Comparison of ENCODE assay signal across 8 cellular contexts in the genomic region with DNA sequence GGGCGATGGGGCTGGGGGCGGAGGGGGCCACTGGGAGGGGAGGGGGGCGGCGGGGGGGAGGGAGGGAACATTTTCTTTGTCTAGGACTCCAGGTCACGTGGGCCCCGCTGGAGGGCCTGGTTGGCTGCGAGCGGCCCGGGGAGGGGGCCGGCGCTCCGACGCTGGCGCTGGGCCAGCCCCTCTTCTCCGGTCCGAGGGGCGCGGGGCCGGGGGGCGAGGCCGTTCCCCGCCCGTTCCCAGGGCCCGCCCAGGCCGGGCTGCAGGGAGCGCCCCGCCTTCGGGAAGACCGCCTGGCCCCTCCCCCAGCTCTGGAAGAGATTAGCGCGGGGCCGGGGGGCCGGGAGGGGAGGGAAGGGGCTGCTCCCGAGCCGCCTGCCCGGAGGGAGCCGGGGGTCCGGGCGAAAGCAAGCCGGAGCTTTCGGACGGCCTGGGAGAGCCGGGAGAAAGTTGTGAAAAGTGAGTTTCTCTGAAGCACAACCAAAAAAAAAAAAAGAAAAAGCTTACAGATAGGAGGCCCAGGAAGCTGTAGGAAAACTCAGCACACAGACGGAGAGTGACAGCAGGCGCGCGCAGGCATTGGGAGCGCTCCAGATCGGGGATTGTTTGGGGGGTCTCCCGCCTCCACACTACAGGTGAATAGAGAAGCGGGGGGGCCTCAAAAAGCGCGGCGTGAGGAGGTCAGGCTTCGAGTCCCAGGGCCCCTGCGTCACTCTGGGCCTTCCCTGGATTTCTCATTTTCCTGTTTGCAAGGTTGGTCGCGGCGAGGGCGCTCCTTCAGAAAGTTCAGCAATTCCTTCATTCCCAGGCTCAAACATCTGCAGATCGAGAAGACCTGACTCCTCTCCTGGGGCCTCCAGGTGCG.
DNase-seq lines count a peak whose midpoint lies in the region; ATAC-seq, FAIRE-seq and TF ChIP-seq lines count a peak whose summit lies in the region.

No MANE protein-coding gene starts in this region.

- peak overlapping the region; percentile 26; the same call in 1 of the 2 replicates for H3K4me3 ChIP-seq in GM08714 (ENCODE audit: low read length)
- peak overlapping the region; percentile 88 for H3K4me3 ChIP-seq in HUES48 (ENCODE audit: low read depth, low read length)
- peak overlapping the region; percentile 79; the same call in 1 of the 2 replicates for H3K4me3 ChIP-seq in iPS DF 6.9 (ENCODE audit: low read length)
- peak overlapping the region; percentile 65 for H3K4me3 ChIP-seq in skeletal muscle satellite cell (ENCODE audit: low read length)

- peak overlapping the region; percentile 82 for H3K4me2 ChIP-seq in skeletal muscle satellite cell (ENCODE audit: low read length)

- peak overlapping the region; percentile 98 for H3K27ac ChIP-seq in HUES48 (ENCODE audit: low read depth, low read length)
- peak overlapping the region; percentile 0 for H3K27ac ChIP-seq in angular gyrus (ENCODE audit: low read depth, low read length)
- no peak overlapping the region for H3K27ac ChIP-seq in iPS DF 6.9 (ENCODE audit: low read length)

- ATAC-seq in GM19035 (IDR thresholded peaks at IDR 0.05; ENCODE audit: unreplicated experiment) = no peak

- peaks cover 38% of the 10 kb centered on the region for H3K4me1 ChIP-seq in HUES48 (ENCODE audit: control insufficient read depth, insufficient read depth, low read length)
- peaks cover 12% of the 10 kb centered on the region for H3K4me1 ChIP-seq in iPS DF 6.9 (ENCODE audit: control insufficient read depth, insufficient read depth, low read length)
- H3K4me1 ChIP-seq in skeletal muscle satellite cell (ENCODE audit: control insufficient read depth, insufficient read depth, low read length) = peaks cover 19% of the 10 kb centered on the region

- TF ChIP-seq POLR2A in H54 (IDR thresholded peaks at IDR 0.05; ENCODE audit: low read depth, low read length) = no peak

- H3K27me3 ChIP-seq in HUES48 (ENCODE audit: control insufficient read depth, insufficient read depth, low read length) (no peaks in the 10 kb centered on the region), iPS DF 6.9 (ENCODE audit: control insufficient read depth, insufficient read depth, low read length) (no peaks in the 10 kb centered on the region), skeletal muscle satellite cell (ENCODE audit: control insufficient read depth, insufficient read depth, low read length) (no peaks in the 10 kb centered on the region)

- peak overlapping the region; percentile 59 for H3K9ac ChIP-seq in HUES48 (ENCODE audit: low read depth, low read length)
- H3K9ac ChIP-seq in skeletal muscle satellite cell (ENCODE audit: low read depth, low read length) = peak overlapping the region; percentile 74

- no CpG with 5 or more reads among the region's 62 CpGs for WGBS in iPS DF 6.9 (ENCODE audit: insufficient coverage, insufficient read length)

- DNase-seq in RPMI8226 = peak; percentile 67
- no peak for DNase-seq in iPS DF 6.9 (ENCODE audit: low read depth, low spot score)
- no peak for DNase-seq in H54 (ENCODE audit: insufficient read length, low spot score)

- H3K9me3 ChIP-seq in HUES48 (ENCODE audit: control insufficient read depth, insufficient read depth, low read length) (no peaks in the 10 kb centered on the region), iPS DF 6.9 (ENCODE audit: control insufficient read depth, insufficient read depth, low read length) (no peaks in the 10 kb centered on the region), skeletal muscle satellite cell (replicated peaks; ENCODE audit: low read length) (no peaks in the 10 kb centered on the region)

- FAIRE-seq in H54 (lab: Jason Lieb, UNC) = no peak

- H3K36me3 ChIP-seq in HUES48 (ENCODE audit: control insufficient read depth, insufficient read depth, low read length) (peaks cover 31% of the 10 kb centered on the region), iPS DF 6.9 (ENCODE audit: control insufficient read depth, insufficient read depth, low read length) (peaks cover 5% of the 10 kb centered on the region), skeletal muscle satellite cell (ENCODE audit: insufficient read depth, low read length) (peaks cover 7% of the 10 kb centered on the region)

Comparison
In these comparisons a context has a peak if more than half of its experiments do, and no peak if none do; other contexts are left out.
1. H3K4me3 ChIP-seq: peak in every context shown above with its lines; median percentile 88 in HUES48; 79 in iPS DF 6.9; 65 in skeletal muscle satellite cell; 26 in GM08714.